ENCODE assay signal across 33 cellular contexts in the genomic region with DNA sequence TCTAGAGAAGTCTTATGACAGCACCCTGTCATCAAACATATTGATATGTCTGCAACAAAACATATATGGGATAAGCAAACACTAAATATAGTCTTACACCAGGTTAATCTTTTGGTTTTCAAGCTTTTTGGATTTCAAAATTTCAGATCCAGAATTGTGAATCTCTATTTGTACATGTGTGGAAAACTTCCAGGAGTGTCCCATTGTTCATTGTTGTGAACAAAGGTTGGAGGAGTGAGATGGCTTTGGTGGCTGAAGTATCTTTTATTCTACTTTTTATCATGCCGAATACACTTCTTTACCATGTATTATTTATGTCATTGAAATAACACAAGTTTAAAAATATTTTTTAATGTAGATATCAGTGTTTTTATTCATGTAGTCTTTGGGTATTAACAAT.
"Had no signal": no experiment of that assay in that cellular context is flagged by ENCODE, and none has a peak within 500 bp of the region (broad histone marks: within the 10 kb centered on the region; RNA-seq: fewer than 3 reads in every experiment).

No MANE protein-coding gene starts in this region.

- H3K9me3 ChIP-seq: body of pancreas, breast epithelium had no signal

- H3K27ac ChIP-seq: adrenal gland, body of pancreas, brain microvascular endothelial cell, breast epithelium, VCaP had no signal

- H3K27me3 ChIP-seq: adrenal gland, body of pancreas, brain microvascular endothelial cell, breast epithelium had no signal

- H3K36me3 ChIP-seq: adrenal gland, brain microvascular endothelial cell, breast epithelium had no signal

- DNase-seq: activated B cell treated with CpG ODN at 0.5 μM for 24 hours; activated CD4-positive, alpha-beta memory T cell treated with anti-CD3 and anti-CD28 coated beads for 36 hours; activated CD4-positive, alpha-beta T cell treated with anti-CD3 and anti-CD28 coated beads for 4 hours; activated CD4-positive, alpha-beta T cell treated with anti-CD3 and anti-CD28 coated beads, Interleukin-2, amount 10 ng/mL, durations not matched to agents 24 days and 14 days; activated CD4-positive, alpha-beta T cell treated with anti-CD3 and anti-CD28 coated beads, Interleukin-2, amount 50 U/mL, for 1 hour; activated CD4-positive, alpha-beta T cell treated with anti-CD3 and anti-CD28 coated beads, Interleukin-2, amount 50 U/mL, for 4 hours; activated CD4-positive, CD25-positive, alpha-beta regulatory T cell treated with anti-CD3 and anti-CD28 coated beads, Interleukin-2, amount 50 U/mL, for 72 hours; activated CD8-positive, alpha-beta memory T cell treated with anti-CD3 and anti-CD28 coated beads, Interleukin-2, amount 50 U/mL, for 4 hours; activated CD8-positive, alpha-beta T cell treated with anti-CD3 and anti-CD28 coated beads for 36 hours; activated effector memory CD4-positive, alpha-beta T cell treated with anti-CD3 and anti-CD28 coated beads, Interleukin-2, amount 50 U/mL, for 16 hours; activated gamma-delta T cell treated with Interleukin-2 at 50 U/mL for 16 hours; activated naive CD4-positive, alpha-beta T cell; activated naive CD4-positive, alpha-beta T cell treated with anti-CD3 and anti-CD28 coated beads for 36 hours; activated naive CD4-positive, alpha-beta T cell treated with anti-CD3 and anti-CD28 coated beads, Interleukin-2, amount 50 U/mL, for 16 hours; activated naive CD8-positive, alpha-beta T cell treated with anti-CD3 and anti-CD28 coated beads for 36 hours; activated T-cell treated with anti-CD3 and anti-CD28 coated beads for 4 hours; activated T-cell treated with anti-CD3 and anti-CD28 coated beads, Interleukin-2, amount 50 U/mL, for 1 hour; activated T-cell treated with anti-CD3 and anti-CD28 coated beads, Interleukin-2, amount 50 U/mL, for 4 hours; activated T-cell treated with anti-CD3 and anti-CD28 coated beads, Interleukin-2, amount 50 U/mL, for 72 hours; adrenal gland; amniotic stem cell; aorta; body of pancreas; brain microvascular endothelial cell; central memory CD4-positive, alpha-beta T cell; SW 1271; T-helper 1 cell; T-helper 2 cell; T-helper 9 cell had no signal

- H3K4me3 ChIP-seq: adrenal gland, body of pancreas, breast epithelium had no signal

- FAIRE-seq: astrocyte, TTC549 had no signal

- H3K4me1 ChIP-seq: body of pancreas, breast epithelium had no signal
